Comparison of ENCODE assay signal across 11 cellular contexts in the genomic region with DNA sequence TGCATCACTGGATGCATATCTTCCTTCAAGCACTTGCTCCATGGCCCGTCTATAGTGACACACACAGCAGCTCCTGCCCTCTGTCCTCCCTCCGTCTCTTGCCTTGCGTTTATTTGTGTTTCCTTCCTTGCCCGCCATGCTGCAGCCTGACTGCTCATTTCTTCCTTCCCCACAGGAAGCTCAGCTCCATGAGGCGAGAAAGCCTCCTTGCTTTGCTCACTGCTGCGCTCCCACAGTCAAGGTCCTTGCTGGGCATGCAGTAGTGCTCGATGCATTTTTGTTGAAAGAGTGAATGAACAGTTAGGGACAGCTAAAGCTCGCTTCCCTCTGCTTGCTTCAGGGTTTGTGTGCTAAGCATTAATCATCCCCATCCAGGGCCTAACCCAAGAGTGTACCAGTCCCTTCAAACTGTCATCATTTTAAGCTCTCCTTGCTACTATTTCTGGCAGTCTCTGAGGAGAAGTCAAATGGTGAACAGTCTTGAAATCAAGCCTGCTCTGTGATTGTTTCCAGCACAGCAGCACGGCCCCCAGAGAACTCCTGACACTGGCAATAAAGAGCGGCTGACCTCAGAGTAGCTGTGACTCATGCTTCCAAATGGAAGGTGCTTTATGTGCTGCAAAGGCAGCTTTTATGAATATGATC.
A peak's percentile ranks its signal among the peaks of the same experiment; 100 is the strongest.
DNase-seq lines count a peak whose midpoint lies in the region; ATAC-seq and TF ChIP-seq lines count a peak whose summit lies in the region.
"Had no signal": no experiment of that assay in that cellular context is flagged by ENCODE, and none has a peak within 500 bp of the region (broad histone marks: within the 10 kb centered on the region; RNA-seq: fewer than 3 reads in every experiment).

No MANE protein-coding gene starts in this region.

- TF ChIP-seq CTCF in astrocyte of the cerebellum (IDR thresholded peaks at IDR 0.05; ENCODE audit: low read depth, low read length, missing control alignments) = no peak
- TF ChIP-seq CTCF in kidney epithelial cell (IDR thresholded peaks at IDR 0.05; ENCODE audit: insufficient read depth, low read length, poor library complexity, severe bottlenecking) = no peak
- TF ChIP-seq CTCF in WTC11 (IDR thresholded peaks at IDR 0.05) = no peak

- H3K4me3 ChIP-seq in astrocyte of the cerebellum (ENCODE audit: low read depth, low read length) = no peak overlapping the region
- H3K4me3 ChIP-seq in kidney epithelial cell (ENCODE audit: low read depth, low read length) = no peak overlapping the region
- H3K4me3 ChIP-seq in skeletal muscle cell (ENCODE audit: low read depth, low read length) = no peak overlapping the region

- in situ Hi-C loops in astrocyte of the cerebellum (cut with HindIII; ENCODE audit: low sequenced_read_pairs) = no loop called here

- ATAC-seq in WTC11 = no peak
- ATAC-seq: activated naive CD8-positive, alpha-beta T cell treated with anti-CD3 and anti-CD28 coated beads, Interleukin-2, amount 50 U/mL, for 24 hours had no signal

- no peaks in the 10 kb centered on the region; the same call in 1 of the 2 replicates for H3K27me3 Mint-ChIP-seq in WTC11 (ENCODE audit: low read depth)
- H3K27me3 Mint-ChIP-seq: activated naive CD8-positive, alpha-beta T cell treated with anti-CD3 and anti-CD28 coated beads, Interleukin-2, amount 50 U/mL, for 24 hours; CD8-positive, alpha-beta memory T cell had no signal

- CTCF ChIA-PET in WTC11 (lab: Charles Lee) = no interaction called here

- no peaks in the 10 kb centered on the region for H3K36me3 ChIP-seq in kidney epithelial cell (ENCODE audit: control insufficient read depth, insufficient read depth, low read length)

- no peaks in the 10 kb centered on the region for H3K4me1 Mint-ChIP-seq in WTC11
- H3K4me1 Mint-ChIP-seq: activated naive CD8-positive, alpha-beta T cell treated with anti-CD3 and anti-CD28 coated beads, Interleukin-2, amount 50 U/mL, for 24 hours; CD8-positive, alpha-beta memory T cell had no signal

- H3K9me3 Mint-ChIP-seq in WTC11 = peaks cover 24% of the 10 kb centered on the region
- H3K9me3 Mint-ChIP-seq: activated naive CD8-positive, alpha-beta T cell treated with anti-CD3 and anti-CD28 coated beads, Interleukin-2, amount 50 U/mL, for 24 hours had no signal

- no peaks in the 10 kb centered on the region for H3K27me3 ChIP-seq in kidney epithelial cell (ENCODE audit: control insufficient read depth, insufficient read depth, low read length)

- no peak overlapping the region for H3K27ac Mint-ChIP-seq in WTC11
- H3K27ac Mint-ChIP-seq: activated naive CD8-positive, alpha-beta T cell treated with anti-CD3 and anti-CD28 coated beads, Interleukin-2, amount 50 U/mL, for 24 hours; CD8-positive, alpha-beta memory T cell had no signal

- POLR2A ChIA-PET in WTC11 (lab: Charles Lee) = no interaction called here

- peaks cover 23% of the 10 kb centered on the region for H3K36me3 Mint-ChIP-seq in WTC11
- H3K36me3 Mint-ChIP-seq: CD8-positive, alpha-beta memory T cell had no signal

- H3K4me3 Mint-ChIP-seq in WTC11 = no peak overlapping the region
- H3K4me3 Mint-ChIP-seq: activated naive CD8-positive, alpha-beta T cell treated with anti-CD3 and anti-CD28 coated beads, Interleukin-2, amount 50 U/mL, for 24 hours; CD8-positive, alpha-beta memory T cell had no signal

- DNase-seq in NCI-H1436 (lab: John Stamatoyannopoulos, UW) = peak; percentile 28
- peak; percentile 29 for DNase-seq in astrocyte of the cerebellum (ENCODE audit: low read depth)
- peak; percentile 51 for DNase-seq in kidney epithelial cell (ENCODE audit: low read depth)
- peak; percentile 4 for DNase-seq in skeletal muscle cell (ENCODE audit: low read depth)
- no peak for DNase-seq in DMS79 treated with DMSO at 0.1 percent for 48 hours (lab: John Stamatoyannopoulos, UW)
- DNase-seq in WTC11 (ENCODE audit: low spot score) = no peak
- DNase-seq in HuH-7 (ENCODE audit: low spot score) = no peak
- DNase-seq: activated naive CD8-positive, alpha-beta T cell treated with anti-CD3 and anti-CD28 coated beads, Interleukin-2, amount 50 U/mL, for 24 hours; CD8-positive, alpha-beta memory T cell; dermis blood vessel endothelial cell; NCI-H226 had no signal

TF ChIP-seq in WTC11, 78 proteins besides CTCF, POLR2A, EP300 and RAD21:
- TF ChIP-seq GRHL2 (CRISPR knock-in tag; IDR thresholded peaks at IDR 0.05; ENCODE audit: insufficient replicate concordance, severe bottlenecking) (no peak), NR1H2 (CRISPR knock-in tag; IDR thresholded peaks at IDR 0.05) (no peak), GABPB1 (CRISPR knock-in tag; IDR thresholded peaks at IDR 0.05) (no peak), NR2C2 (CRISPR knock-in tag; IDR thresholded peaks at IDR 0.05) (no peak), PRRX2 (CRISPR knock-in tag; IDR thresholded peaks at IDR 0.05) (no peak), RELA (CRISPR knock-in tag; IDR thresholded peaks at IDR 0.05; ENCODE audit: borderline replicate concordance) (no peak), NFYB (CRISPR knock-in tag; conservative IDR thresholded peaks at IDR 0.05; ENCODE audit: low read depth) (no peak), ZNF416 (CRISPR knock-in tag; IDR thresholded peaks at IDR 0.05) (no peak), SMAD4 (CRISPR knock-in tag; IDR thresholded peaks at IDR 0.05) (no peak), CREB1 (CRISPR knock-in tag; IDR thresholded peaks at IDR 0.05) (no peak), ATF1 (CRISPR knock-in tag; IDR thresholded peaks at IDR 0.05) (no peak)
- TF ChIP-seq, protein P1, sequence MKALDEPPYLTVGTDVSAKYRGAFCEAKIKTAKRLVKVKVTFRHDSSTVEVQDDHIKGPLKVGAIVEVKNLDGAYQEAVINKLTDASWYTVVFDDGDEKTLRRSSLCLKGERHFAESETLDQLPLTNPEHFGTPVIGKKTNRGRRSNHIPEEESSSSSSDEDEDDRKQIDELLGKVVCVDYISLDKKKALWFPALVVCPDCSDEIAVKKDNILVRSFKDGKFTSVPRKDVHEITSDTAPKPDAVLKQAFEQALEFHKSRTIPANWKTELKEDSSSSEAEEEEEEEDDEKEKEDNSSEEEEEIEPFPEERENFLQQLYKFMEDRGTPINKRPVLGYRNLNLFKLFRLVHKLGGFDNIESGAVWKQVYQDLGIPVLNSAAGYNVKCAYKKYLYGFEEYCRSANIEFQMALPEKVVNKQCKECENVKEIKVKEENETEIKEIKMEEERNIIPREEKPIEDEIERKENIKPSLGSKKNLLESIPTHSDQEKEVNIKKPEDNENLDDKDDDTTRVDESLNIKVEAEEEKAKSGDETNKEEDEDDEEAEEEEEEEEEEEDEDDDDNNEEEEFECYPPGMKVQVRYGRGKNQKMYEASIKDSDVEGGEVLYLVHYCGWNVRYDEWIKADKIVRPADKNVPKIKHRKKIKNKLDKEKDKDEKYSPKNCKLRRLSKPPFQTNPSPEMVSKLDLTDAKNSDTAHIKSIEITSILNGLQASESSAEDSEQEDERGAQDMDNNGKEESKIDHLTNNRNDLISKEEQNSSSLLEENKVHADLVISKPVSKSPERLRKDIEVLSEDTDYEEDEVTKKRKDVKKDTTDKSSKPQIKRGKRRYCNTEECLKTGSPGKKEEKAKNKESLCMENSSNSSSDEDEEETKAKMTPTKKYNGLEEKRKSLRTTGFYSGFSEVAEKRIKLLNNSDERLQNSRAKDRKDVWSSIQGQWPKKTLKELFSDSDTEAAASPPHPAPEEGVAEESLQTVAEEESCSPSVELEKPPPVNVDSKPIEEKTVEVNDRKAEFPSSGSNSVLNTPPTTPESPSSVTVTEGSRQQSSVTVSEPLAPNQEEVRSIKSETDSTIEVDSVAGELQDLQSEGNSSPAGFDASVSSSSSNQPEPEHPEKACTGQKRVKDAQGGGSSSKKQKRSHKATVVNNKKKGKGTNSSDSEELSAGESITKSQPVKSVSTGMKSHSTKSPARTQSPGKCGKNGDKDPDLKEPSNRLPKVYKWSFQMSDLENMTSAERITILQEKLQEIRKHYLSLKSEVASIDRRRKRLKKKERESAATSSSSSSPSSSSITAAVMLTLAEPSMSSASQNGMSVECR (CRISPR knock-in tag; IDR thresholded peaks at IDR 0.05; ENCODE audit: borderline replicate concordance) = no peak
- TF ChIP-seq, protein P2, sequence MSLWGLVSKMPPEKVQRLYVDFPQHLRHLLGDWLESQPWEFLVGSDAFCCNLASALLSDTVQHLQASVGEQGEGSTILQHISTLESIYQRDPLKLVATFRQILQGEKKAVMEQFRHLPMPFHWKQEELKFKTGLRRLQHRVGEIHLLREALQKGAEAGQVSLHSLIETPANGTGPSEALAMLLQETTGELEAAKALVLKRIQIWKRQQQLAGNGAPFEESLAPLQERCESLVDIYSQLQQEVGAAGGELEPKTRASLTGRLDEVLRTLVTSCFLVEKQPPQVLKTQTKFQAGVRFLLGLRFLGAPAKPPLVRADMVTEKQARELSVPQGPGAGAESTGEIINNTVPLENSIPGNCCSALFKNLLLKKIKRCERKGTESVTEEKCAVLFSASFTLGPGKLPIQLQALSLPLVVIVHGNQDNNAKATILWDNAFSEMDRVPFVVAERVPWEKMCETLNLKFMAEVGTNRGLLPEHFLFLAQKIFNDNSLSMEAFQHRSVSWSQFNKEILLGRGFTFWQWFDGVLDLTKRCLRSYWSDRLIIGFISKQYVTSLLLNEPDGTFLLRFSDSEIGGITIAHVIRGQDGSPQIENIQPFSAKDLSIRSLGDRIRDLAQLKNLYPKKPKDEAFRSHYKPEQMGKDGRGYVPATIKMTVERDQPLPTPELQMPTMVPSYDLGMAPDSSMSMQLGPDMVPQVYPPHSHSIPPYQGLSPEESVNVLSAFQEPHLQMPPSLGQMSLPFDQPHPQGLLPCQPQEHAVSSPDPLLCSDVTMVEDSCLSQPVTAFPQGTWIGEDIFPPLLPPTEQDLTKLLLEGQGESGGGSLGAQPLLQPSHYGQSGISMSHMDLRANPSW (CRISPR knock-in tag; conservative IDR thresholded peaks at IDR 0.05; ENCODE audit: low read depth) = no peak
- TF ChIP-seq, protein P3, sequence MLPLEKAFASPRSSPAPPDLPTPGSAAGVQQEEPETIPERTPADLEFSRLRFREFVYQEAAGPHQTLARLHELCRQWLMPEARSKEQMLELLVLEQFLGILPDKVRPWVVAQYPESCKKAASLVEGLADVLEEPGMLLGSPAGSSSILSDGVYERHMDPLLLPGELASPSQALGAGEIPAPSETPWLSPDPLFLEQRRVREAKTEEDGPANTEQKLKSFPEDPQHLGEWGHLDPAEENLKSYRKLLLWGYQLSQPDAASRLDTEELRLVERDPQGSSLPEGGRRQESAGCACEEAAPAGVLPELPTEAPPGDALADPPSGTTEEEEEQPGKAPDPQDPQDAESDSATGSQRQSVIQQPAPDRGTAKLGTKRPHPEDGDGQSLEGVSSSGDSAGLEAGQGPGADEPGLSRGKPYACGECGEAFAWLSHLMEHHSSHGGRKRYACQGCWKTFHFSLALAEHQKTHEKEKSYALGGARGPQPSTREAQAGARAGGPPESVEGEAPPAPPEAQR (CRISPR knock-in tag; IDR thresholded peaks at IDR 0.05) = no peak

Comparison
In these comparisons a context has a peak if more than half of its experiments do, and no peak if none do; other contexts are left out.
1. DNase-seq: peak in NCI-H1436 (single experiment), astrocyte of the cerebellum (single experiment), kidney epithelial cell (single experiment) and skeletal muscle cell (single experiment); none in DMS79 treated with DMSO at 0.1 percent for 48 hours (single experiment), WTC11 (single experiment) and HuH-7 (single experiment).